ENCODE assay signal across 1 cellular context in the genomic region with DNA sequence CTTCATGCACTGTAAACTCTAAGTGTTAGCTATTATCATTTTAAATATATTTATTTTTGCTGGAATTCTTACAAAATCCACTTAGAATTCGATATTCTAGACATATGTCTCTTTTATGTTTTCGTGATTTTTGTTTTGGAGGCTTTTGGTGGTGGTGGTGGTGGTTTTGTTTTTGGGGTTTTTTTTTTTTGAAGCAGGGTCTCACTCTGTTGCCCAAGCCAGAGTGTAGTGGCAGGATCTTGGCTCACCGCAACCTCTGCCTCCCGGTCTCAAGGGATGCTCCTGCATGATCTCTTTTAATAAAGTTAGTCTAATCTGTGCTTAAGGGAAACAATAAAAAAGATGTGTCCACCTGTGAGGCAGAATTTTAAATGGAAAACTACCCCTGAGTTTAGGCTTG.
TF ChIP-seq lines count a peak whose summit lies in the region.

No MANE protein-coding gene starts in this region.

TF ChIP-seq in GM12878, 131 proteins besides CTCF, POLR2A, EP300 and RAD21:
- TF ChIP-seq SPI1 (IDR thresholded peaks at IDR 0.05; ENCODE audit: borderline replicate concordance, insufficient read depth, low read depth, low read length) (no peak), CBX5 (IDR thresholded peaks at IDR 0.05; ENCODE audit: low read depth) (no peak), RUNX3 (IDR thresholded peaks at IDR 0.05; ENCODE audit: low read length) (peak; percentile 62)
